17 cellular contexts compared by ENCODE assay signal in the genomic region with DNA sequence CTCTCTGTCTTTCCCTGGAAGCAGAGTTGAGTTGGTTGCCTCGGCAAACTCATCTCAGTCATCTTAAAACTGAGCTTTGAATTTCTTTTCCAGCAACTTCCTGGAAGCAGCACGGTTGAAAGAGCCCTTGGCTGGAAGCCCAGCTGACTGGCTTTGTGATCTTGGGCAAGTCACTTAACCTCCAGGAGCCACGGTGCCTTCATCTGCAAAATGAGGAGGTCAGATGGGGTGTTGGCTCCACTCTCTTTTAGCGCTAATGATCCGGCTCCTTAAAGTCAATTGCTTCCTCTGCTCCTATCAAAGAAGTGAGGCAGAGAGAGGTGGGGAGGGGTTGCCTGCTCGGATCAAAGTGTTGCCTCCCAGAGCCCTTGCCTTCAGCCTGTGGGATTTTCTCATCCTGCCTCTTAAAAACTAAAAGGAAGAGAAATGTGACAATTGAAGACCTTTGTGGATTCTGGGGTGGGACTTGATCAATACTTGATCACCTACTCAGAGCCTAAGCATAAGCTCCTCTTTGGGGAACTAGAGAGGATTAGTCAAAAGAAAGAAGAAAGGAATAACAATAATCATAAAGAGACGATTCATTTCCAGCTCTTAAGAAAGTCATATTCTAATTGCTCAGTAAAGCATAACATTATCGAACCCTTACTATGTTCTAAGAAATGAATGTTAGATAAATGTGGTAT.
A peak's percentile ranks its signal among the peaks of the same experiment; 100 is the strongest.
DNase-seq lines count a peak whose midpoint lies in the region; ATAC-seq and TF ChIP-seq lines count a peak whose summit lies in the region.
"Had no signal": no experiment of that assay in that cellular context is flagged by ENCODE, and none has a peak within 500 bp of the region (broad histone marks: within the 10 kb centered on the region; RNA-seq: fewer than 3 reads in every experiment).

No MANE protein-coding gene starts in this region.

- H3K36me3 Mint-ChIP-seq in Calu3 (ENCODE audit: insufficient read depth, unreplicated experiment): no peaks in the 10 kb centered on the region
- H3K36me3 Mint-ChIP-seq in WTC11: no peaks in the 10 kb centered on the region
- H3K36me3 Mint-ChIP-seq in neural crest cell (ENCODE audit: low read depth): no peaks in the 10 kb centered on the region

- H3K9me3 Mint-ChIP-seq in Calu3 (ENCODE audit: low read depth, unreplicated experiment) (no peaks in the 10 kb centered on the region), WTC11 (no peaks in the 10 kb centered on the region), neural crest cell (no peaks in the 10 kb centered on the region)
- H3K9me3 Mint-ChIP-seq: CD4-positive, alpha-beta T cell; H9 had no signal

- H3F3A ChIP-seq in MM.1S (ENCODE audit: insufficient read depth, low read length): no peaks in the 10 kb centered on the region

- H3K79me2 ChIP-seq in MM.1S (ENCODE audit: low read length): no peaks in the 10 kb centered on the region

- in situ Hi-C loops in brain microvascular endothelial cell (cut with HindIII; ENCODE audit: low pct_ligation_motif_present, low sequenced_read_pairs): no loop called here

- intact Hi-C loops in Calu3 (cut with micrococcal nuclease; ENCODE audit: unreplicated experiment): no loop called here

- no peak overlapping the region for H3K9ac ChIP-seq in MM.1S (ENCODE audit: low read length)

- H3K36me3 ChIP-seq in brain microvascular endothelial cell (replicated peaks) (no peaks in the 10 kb centered on the region), MM.1S (replicated peaks; ENCODE audit: insufficient read depth, low read length) (no peaks in the 10 kb centered on the region)

- no peaks in the 10 kb centered on the region for H3K27me3 Mint-ChIP-seq in Calu3 (ENCODE audit: unreplicated experiment)
- peaks cover 3% of the 10 kb centered on the region; the same call in 1 of the 2 replicates for H3K27me3 Mint-ChIP-seq in WTC11 (ENCODE audit: low read depth)
- H3K27me3 Mint-ChIP-seq in neural crest cell (ENCODE audit: low read depth): peaks cover 4% of the 10 kb centered on the region
- H3K27me3 Mint-ChIP-seq: CD4-positive, alpha-beta T cell had no signal

- H4K20me1 ChIP-seq in MM.1S (ENCODE audit: insufficient read depth, low read length): no peaks in the 10 kb centered on the region

- H3K9me3 ChIP-seq in MM.1S (replicated peaks; ENCODE audit: insufficient read depth, low read length): no peaks in the 10 kb centered on the region

- H3K4me1 ChIP-seq in MM.1S (ENCODE audit: low read length): no peaks in the 10 kb centered on the region

- peak; percentile 22; the same call in 1 of the 2 replicates for ATAC-seq in WTC11
- ATAC-seq in GM18873 (IDR thresholded peaks at IDR 0.05; ENCODE audit: low FRiP score, unreplicated experiment): no peak

- no peak overlapping the region for H2AFZ ChIP-seq in MM.1S (ENCODE audit: low read length)

- H3K4me3 ChIP-seq in brain microvascular endothelial cell (ENCODE audit: low read depth, low read length) (no peak overlapping the region), MM.1S (ENCODE audit: low read length) (no peak overlapping the region)

- no peaks in the 10 kb centered on the region for H3K9me2 ChIP-seq in MM.1S (replicated peaks; ENCODE audit: insufficient read depth, low read length)

- peak; percentile 8 for DNase-seq in Calu3
- DNase-seq in NCI-H69 (lab: John Stamatoyannopoulos, UW): peak; percentile 100
- no peak for DNase-seq in WTC11 (ENCODE audit: low spot score)
- DNase-seq in neural crest cell (ENCODE audit: low read depth, low spot score): no peak
- DNase-seq in brain microvascular endothelial cell: no peak
- DNase-seq in MM.1S: no peak
- no peak for DNase-seq in activated naive CD4-positive, alpha-beta T cell treated with anti-CD3 and anti-CD28 coated beads, Interleukin-2, amount 50 U/mL, for 16 hours
- DNase-seq: ACHN; Caco-2; CD4-positive, alpha-beta T cell; DMS153; DMS79; GDM1; GOT3; H9 had no signal

- H3K27me3 ChIP-seq in brain microvascular endothelial cell (replicated peaks) (no peaks in the 10 kb centered on the region), MM.1S (replicated peaks; ENCODE audit: insufficient read depth, low read length) (no peaks in the 10 kb centered on the region)

- H3K4me2 ChIP-seq in MM.1S (ENCODE audit: low read depth, low read length): no peak overlapping the region

- TF ChIP-seq CTCF in Calu3 (IDR thresholded peaks at IDR 0.05; ENCODE audit: unreplicated experiment) (no peak), WTC11 (IDR thresholded peaks at IDR 0.05) (no peak), neural crest cell (conservative IDR thresholded peaks at IDR 0.05) (no peak), brain microvascular endothelial cell (IDR thresholded peaks at IDR 0.05; ENCODE audit: low read depth, low read length, missing control alignments) (no peak), MM.1S (IDR thresholded peaks at IDR 0.05; ENCODE audit: low read length) (no peak)

- H3K4me1 Mint-ChIP-seq in Calu3 (ENCODE audit: low read depth, unreplicated experiment): peaks cover 12% of the 10 kb centered on the region
- peaks cover 60% of the 10 kb centered on the region for H3K4me1 Mint-ChIP-seq in WTC11
- H3K4me1 Mint-ChIP-seq in neural crest cell: peaks cover 73% of the 10 kb centered on the region

- CTCF ChIA-PET in Calu3 (lab: Charles Lee): no interaction called here
- CTCF ChIA-PET in WTC11 (lab: Charles Lee): interaction anchor here (1.3 to 1.7 kb wide), 2 partner anchors 9 to 87 kb away, joined by 4 to 6 read pairs; no protein-coding TSS in a partner anchor

- H3K4me3 Mint-ChIP-seq in Calu3 (ENCODE audit: low read depth, unreplicated experiment): no peak overlapping the region
- no peak overlapping the region for H3K4me3 Mint-ChIP-seq in WTC11
- H3K4me3 Mint-ChIP-seq in neural crest cell: no peak overlapping the region
- H3K4me3 Mint-ChIP-seq: CD4-positive, alpha-beta T cell; H9 had no signal

- POLR2A ChIA-PET in WTC11 (lab: Charles Lee): no interaction called here

- BruUV-seq in Calu3 (replicated peaks; lab: Mats Ljungman, UMichigan): no TSS peak

- H3K27ac ChIP-seq in brain microvascular endothelial cell (no peak overlapping the region), MM.1S (ENCODE audit: low read length) (no peak overlapping the region)
- H3K27ac ChIP-seq: C4-2B had no signal

- H3K27ac Mint-ChIP-seq in Calu3 (ENCODE audit: unreplicated experiment) (no peak overlapping the region), WTC11 (no peak overlapping the region), neural crest cell (ENCODE audit: unreplicated experiment) (peak overlapping the region; percentile 19)
- H3K27ac Mint-ChIP-seq: CD4-positive, alpha-beta T cell; H9 had no signal

TF ChIP-seq in WTC11, 78 proteins besides CTCF, POLR2A, EP300 and RAD21 (continues in another document):
- TF ChIP-seq, protein P1, sequence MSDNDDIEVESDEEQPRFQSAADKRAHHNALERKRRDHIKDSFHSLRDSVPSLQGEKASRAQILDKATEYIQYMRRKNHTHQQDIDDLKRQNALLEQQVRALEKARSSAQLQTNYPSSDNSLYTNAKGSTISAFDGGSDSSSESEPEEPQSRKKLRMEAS (CRISPR knock-in tag; IDR thresholded peaks at IDR 0.05): no peak
- TF ChIP-seq SMAD4 (CRISPR knock-in tag; IDR thresholded peaks at IDR 0.05): no peak
- TF ChIP-seq, protein P2, sequence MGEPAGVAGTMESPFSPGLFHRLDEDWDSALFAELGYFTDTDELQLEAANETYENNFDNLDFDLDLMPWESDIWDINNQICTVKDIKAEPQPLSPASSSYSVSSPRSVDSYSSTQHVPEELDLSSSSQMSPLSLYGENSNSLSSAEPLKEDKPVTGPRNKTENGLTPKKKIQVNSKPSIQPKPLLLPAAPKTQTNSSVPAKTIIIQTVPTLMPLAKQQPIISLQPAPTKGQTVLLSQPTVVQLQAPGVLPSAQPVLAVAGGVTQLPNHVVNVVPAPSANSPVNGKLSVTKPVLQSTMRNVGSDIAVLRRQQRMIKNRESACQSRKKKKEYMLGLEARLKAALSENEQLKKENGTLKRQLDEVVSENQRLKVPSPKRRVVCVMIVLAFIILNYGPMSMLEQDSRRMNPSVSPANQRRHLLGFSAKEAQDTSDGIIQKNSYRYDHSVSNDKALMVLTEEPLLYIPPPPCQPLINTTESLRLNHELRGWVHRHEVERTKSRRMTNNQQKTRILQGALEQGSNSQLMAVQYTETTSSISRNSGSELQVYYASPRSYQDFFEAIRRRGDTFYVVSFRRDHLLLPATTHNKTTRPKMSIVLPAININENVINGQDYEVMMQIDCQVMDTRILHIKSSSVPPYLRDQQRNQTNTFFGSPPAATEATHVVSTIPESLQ (CRISPR knock-in tag; IDR thresholded peaks at IDR 0.05): no peak
- TF ChIP-seq, protein P3, sequence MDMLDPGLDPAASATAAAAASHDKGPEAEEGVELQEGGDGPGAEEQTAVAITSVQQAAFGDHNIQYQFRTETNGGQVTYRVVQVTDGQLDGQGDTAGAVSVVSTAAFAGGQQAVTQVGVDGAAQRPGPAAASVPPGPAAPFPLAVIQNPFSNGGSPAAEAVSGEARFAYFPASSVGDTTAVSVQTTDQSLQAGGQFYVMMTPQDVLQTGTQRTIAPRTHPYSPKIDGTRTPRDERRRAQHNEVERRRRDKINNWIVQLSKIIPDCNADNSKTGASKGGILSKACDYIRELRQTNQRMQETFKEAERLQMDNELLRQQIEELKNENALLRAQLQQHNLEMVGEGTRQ (CRISPR knock-in tag; IDR thresholded peaks at IDR 0.05): no peak

Comparison
In these comparisons a context has a peak if more than half of its experiments do, and no peak if none do; other contexts are left out.
1. DNase-seq: peak in Calu3 (single experiment) and NCI-H69 (single experiment); none in WTC11 (single experiment), neural crest cell (single experiment), brain microvascular endothelial cell (single experiment), MM.1S (single experiment) and activated naive CD4-positive, alpha-beta T cell treated with anti-CD3 and anti-CD28 coated beads, Interleukin-2, amount 50 U/mL, for 16 hours (single experiment).